In the genomic region with DNA sequence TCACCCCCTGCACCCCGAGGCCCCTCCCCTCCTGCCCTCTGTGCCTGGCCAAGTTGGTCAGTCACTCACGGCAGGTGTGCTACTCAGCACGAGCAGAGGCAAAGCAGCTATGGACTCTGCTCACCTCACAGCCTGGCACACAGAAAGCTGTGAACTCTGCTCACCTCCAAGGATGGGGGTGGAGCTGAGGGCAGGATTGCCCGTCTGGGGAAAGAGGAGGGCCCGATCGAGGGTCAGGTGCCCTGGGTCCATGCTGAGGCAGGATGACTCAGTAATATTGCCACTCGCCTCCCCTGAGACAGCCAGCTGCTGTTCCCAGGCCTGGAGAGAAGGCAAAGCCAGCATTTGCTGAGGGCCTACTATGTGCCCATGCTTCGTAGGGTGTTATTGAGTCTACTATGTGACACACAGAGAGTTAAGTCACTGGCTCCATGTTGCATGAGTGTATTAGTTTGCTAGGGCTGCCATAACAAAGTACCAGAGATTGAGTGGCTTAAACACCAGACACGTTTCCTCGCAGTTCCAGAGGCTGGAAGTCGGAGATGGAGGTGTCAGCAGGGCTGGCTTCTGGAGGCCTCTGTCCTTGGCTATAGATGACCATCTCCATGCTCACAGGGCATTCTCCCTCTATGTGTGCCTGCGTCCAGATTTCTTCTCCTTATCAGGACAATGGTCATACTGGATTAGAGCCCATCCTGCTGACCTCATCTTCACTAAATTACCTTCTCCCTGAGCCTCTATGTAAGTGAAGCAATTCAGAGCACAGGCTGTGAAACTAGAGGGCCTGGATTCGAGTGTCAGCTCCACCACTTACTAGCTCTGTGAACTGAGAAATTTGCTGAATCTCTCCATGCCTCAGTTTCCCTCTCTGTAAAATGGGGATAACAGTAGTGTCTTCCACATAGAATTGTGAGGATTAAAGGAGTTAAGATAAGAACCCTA, we compare ENCODE assay signal across 1 cellular context.
TF ChIP-seq lines count a peak whose summit lies in the region.

No MANE protein-coding gene starts in this region.

TF ChIP-seq in WTC11, 78 proteins besides CTCF, POLR2A, EP300 and RAD21 (continued from another document):
- TF ChIP-seq, protein P1, sequence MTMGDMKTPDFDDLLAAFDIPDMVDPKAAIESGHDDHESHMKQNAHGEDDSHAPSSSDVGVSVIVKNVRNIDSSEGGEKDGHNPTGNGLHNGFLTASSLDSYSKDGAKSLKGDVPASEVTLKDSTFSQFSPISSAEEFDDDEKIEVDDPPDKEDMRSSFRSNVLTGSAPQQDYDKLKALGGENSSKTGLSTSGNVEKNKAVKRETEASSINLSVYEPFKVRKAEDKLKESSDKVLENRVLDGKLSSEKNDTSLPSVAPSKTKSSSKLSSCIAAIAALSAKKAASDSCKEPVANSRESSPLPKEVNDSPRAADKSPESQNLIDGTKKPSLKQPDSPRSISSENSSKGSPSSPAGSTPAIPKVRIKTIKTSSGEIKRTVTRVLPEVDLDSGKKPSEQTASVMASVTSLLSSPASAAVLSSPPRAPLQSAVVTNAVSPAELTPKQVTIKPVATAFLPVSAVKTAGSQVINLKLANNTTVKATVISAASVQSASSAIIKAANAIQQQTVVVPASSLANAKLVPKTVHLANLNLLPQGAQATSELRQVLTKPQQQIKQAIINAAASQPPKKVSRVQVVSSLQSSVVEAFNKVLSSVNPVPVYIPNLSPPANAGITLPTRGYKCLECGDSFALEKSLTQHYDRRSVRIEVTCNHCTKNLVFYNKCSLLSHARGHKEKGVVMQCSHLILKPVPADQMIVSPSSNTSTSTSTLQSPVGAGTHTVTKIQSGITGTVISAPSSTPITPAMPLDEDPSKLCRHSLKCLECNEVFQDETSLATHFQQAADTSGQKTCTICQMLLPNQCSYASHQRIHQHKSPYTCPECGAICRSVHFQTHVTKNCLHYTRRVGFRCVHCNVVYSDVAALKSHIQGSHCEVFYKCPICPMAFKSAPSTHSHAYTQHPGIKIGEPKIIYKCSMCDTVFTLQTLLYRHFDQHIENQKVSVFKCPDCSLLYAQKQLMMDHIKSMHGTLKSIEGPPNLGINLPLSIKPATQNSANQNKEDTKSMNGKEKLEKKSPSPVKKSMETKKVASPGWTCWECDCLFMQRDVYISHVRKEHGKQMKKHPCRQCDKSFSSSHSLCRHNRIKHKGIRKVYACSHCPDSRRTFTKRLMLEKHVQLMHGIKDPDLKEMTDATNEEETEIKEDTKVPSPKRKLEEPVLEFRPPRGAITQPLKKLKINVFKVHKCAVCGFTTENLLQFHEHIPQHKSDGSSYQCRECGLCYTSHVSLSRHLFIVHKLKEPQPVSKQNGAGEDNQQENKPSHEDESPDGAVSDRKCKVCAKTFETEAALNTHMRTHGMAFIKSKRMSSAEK (CRISPR knock-in tag; IDR thresholded peaks at IDR 0.05; ENCODE audit: borderline replicate concordance), result no peak
- TF ChIP-seq, protein P2, sequence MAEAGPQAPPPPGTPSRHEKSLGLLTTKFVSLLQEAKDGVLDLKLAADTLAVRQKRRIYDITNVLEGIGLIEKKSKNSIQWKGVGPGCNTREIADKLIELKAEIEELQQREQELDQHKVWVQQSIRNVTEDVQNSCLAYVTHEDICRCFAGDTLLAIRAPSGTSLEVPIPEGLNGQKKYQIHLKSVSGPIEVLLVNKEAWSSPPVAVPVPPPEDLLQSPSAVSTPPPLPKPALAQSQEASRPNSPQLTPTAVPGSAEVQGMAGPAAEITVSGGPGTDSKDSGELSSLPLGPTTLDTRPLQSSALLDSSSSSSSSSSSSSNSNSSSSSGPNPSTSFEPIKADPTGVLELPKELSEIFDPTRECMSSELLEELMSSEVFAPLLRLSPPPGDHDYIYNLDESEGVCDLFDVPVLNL (CRISPR knock-in tag; IDR thresholded peaks at IDR 0.05; ENCODE audit: borderline replicate concordance, low read depth), result no peak
